Comparison of ENCODE assay signal across 29 cellular contexts in the genomic region with DNA sequence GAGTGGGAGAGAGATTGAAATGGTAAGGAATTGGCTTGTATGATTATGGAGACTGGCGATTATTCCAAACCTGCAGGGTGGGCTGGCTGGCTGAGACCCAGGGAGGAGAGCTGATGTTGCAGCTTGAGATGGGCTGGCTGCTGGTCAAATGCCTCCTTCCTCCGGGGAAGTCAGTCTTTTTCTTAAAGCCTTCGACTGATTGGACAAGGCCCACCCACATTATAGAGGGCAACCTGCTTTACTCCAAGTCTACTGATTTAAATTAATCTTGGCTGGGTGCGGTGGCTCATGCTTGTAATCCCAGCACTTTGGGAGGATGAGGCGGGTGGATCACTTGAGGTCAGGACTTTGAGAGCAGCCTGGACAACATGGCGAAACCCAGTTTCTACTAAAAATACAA. TPM values are rescaled to one million over a fixed set of nuclear protein-coding genes. Genes with fewer than 3 reads are reported as not detected.
"Had no signal": no experiment of that assay in that cellular context is flagged by ENCODE, and none has a peak within 500 bp of the region (broad histone marks: within the 10 kb centered on the region; RNA-seq: fewer than 3 reads in every experiment).

No MANE protein-coding gene starts in this region.

- H3K4me1 Mint-ChIP-seq: stimulated activated effector memory CD8-positive, alpha-beta T cell treated with anti-CD3 and anti-CD28 coated beads, Interleukin-12 subunit alpha, Interleukin-12 subunit beta, amount 100 ng/mL, for 72 hours had no signal

- FAIRE-seq: small intestine had no signal

- H3K36me3 ChIP-seq: ovary, prostate gland, right atrium auricular region, right lobe of liver, sigmoid colon, stomach, thoracic aorta, thyroid gland, tibial nerve, upper lobe of right lung, uterus had no signal

- H3K9me3 ChIP-seq: ovary, prostate gland, right atrium auricular region, right lobe of liver, sigmoid colon, thoracic aorta, thyroid gland, tibial nerve, upper lobe of right lung, uterus had no signal

- H3K9me3 Mint-ChIP-seq: naive B cell; naive thymus-derived CD8-positive, alpha-beta T cell; natural killer cell treated with Interleukin-12 subunit alpha and Interleukin-12 subunit beta and Interleukin-15 and Interleukin-18, amount 100 ng/mL, for 72 hours; nephron progenitor cell; neural crest cell; stimulated activated effector memory CD8-positive, alpha-beta T cell treated with anti-CD3 and anti-CD28 coated beads, Interleukin-12 subunit alpha, Interleukin-12 subunit beta, amount 100 ng/mL, for 72 hours; stimulated activated naive B cell treated with anti-CD40 and anti-IgM and Interleukin-4, amounts not matched to agents 10 μg/mL and 1 μg/mL and 100 μg/mL, for 72 hours; stimulated activated naive CD8-positive, alpha-beta T cell treated with anti-CD3 and anti-CD28 coated beads, Interleukin-15, Interleukin-2, amounts not matched to agents 100 ng/mL and 50 ng/mL, for 24 hours; type B pancreatic cell had no signal

- H3K4me3 ChIP-seq: ovary, prostate gland, right atrium auricular region, right lobe of liver, sigmoid colon, stomach, thoracic aorta, thyroid gland, tibial nerve, upper lobe of right lung, uterus had no signal

- H3K36me3 Mint-ChIP-seq: naive B cell; naive thymus-derived CD8-positive, alpha-beta T cell; natural killer cell treated with Interleukin-12 subunit alpha and Interleukin-12 subunit beta and Interleukin-15 and Interleukin-18, amount 100 ng/mL, for 72 hours; stimulated activated effector memory CD8-positive, alpha-beta T cell treated with anti-CD3 and anti-CD28 coated beads, Interleukin-12 subunit alpha, Interleukin-12 subunit beta, amount 100 ng/mL, for 72 hours; stimulated activated naive B cell treated with anti-CD40 and anti-IgM and Interleukin-4, amounts not matched to agents 10 μg/mL and 1 μg/mL and 100 μg/mL, for 72 hours had no signal

- H3K4me3 Mint-ChIP-seq: naive B cell; naive thymus-derived CD8-positive, alpha-beta T cell; natural killer cell treated with Interleukin-12 subunit alpha and Interleukin-12 subunit beta and Interleukin-15 and Interleukin-18, amount 100 ng/mL, for 72 hours; nephron progenitor cell; neural crest cell; stimulated activated effector memory CD8-positive, alpha-beta T cell treated with anti-CD3 and anti-CD28 coated beads, Interleukin-12 subunit alpha, Interleukin-12 subunit beta, amount 100 ng/mL, for 72 hours; stimulated activated naive B cell treated with anti-CD40 and anti-IgM and Interleukin-4, amounts not matched to agents 10 μg/mL and 1 μg/mL and 100 μg/mL, for 72 hours; stimulated activated naive CD8-positive, alpha-beta T cell treated with anti-CD3 and anti-CD28 coated beads, Interleukin-15, Interleukin-2, amounts not matched to agents 100 ng/mL and 50 ng/mL, for 24 hours; type B pancreatic cell had no signal

- H3K79me2 ChIP-seq: parathyroid adenoma had no signal

- H2AFZ ChIP-seq: parathyroid adenoma had no signal

- H3K4me1 ChIP-seq: parathyroid adenoma, prostate gland, right atrium auricular region, right lobe of liver, sigmoid colon, stomach, thyroid gland, tibial nerve, upper lobe of right lung, uterus had no signal

- H3K27me3 Mint-ChIP-seq: type B pancreatic cell had no signal

- DNase-seq: naive B cell; naive thymus-derived CD8-positive, alpha-beta T cell; occipital lobe; ovary; retina; right lobe of liver; sigmoid colon; small intestine; stimulated activated CD4-positive, alpha-beta T cell treated with anti-CD3 and anti-CD28 coated beads, Interleukin-4, amount 100 ng/mL, for 24 hours; stimulated activated naive B cell treated with anti-CD40 and anti-IgM and Interleukin-4, amounts not matched to agents 10 μg/mL and 1 μg/mL and 100 μg/mL, for 72 hours; stimulated activated naive CD4-positive, alpha-beta T cell treated with Interleukin-2 at 50 U/mL for 16 hours; stomach; thyroid gland; upper lobe of right lung; uterus had no signal

- H3K9ac ChIP-seq: parathyroid adenoma had no signal

- H3K27ac Mint-ChIP-seq: naive thymus-derived CD8-positive, alpha-beta T cell; natural killer cell treated with Interleukin-12 subunit alpha and Interleukin-12 subunit beta and Interleukin-15 and Interleukin-18, amount 100 ng/mL, for 72 hours; nephron progenitor cell; stimulated activated effector memory CD8-positive, alpha-beta T cell treated with anti-CD3 and anti-CD28 coated beads, Interleukin-12 subunit alpha, Interleukin-12 subunit beta, amount 100 ng/mL, for 72 hours; stimulated activated naive CD8-positive, alpha-beta T cell treated with anti-CD3 and anti-CD28 coated beads, Interleukin-15, Interleukin-2, amounts not matched to agents 100 ng/mL and 50 ng/mL, for 24 hours; type B pancreatic cell had no signal

- H3K27me3 ChIP-seq: ovary, right atrium auricular region, right lobe of liver, thyroid gland, tibial nerve, uterus had no signal

- ATAC-seq: naive thymus-derived CD8-positive, alpha-beta T cell; stimulated activated naive B cell treated with anti-CD40 and anti-IgM and Interleukin-4, amounts not matched to agents 10 μg/mL and 1 μg/mL and 100 μg/mL, for 72 hours had no signal

- H3K27ac ChIP-seq: ovary, parathyroid adenoma, prostate gland, right atrium auricular region, right lobe of liver, sigmoid colon, stomach, thoracic aorta, thyroid gland, tibial nerve, upper lobe of right lung, uterus had no signal

RNA-seq across cellular contexts. Expression of a gene that starts 58.4 kb away (rescaled TPM):
- total RNA-seq: naive thymus-derived CD8-positive, alpha-beta T cell; natural killer cell treated with Interleukin-12 subunit alpha and Interleukin-12 subunit beta and Interleukin-15 and Interleukin-18, amount 100 ng/mL, for 72 hours; osteoblast; pulmonary artery endothelial cell; right atrium auricular region; sigmoid colon; subcutaneous adipose tissue; thyroid gland had no signal
- polyA plus RNA-seq: naive thymus-derived CD8-positive, alpha-beta T cell had no signal
